In the genomic region with DNA sequence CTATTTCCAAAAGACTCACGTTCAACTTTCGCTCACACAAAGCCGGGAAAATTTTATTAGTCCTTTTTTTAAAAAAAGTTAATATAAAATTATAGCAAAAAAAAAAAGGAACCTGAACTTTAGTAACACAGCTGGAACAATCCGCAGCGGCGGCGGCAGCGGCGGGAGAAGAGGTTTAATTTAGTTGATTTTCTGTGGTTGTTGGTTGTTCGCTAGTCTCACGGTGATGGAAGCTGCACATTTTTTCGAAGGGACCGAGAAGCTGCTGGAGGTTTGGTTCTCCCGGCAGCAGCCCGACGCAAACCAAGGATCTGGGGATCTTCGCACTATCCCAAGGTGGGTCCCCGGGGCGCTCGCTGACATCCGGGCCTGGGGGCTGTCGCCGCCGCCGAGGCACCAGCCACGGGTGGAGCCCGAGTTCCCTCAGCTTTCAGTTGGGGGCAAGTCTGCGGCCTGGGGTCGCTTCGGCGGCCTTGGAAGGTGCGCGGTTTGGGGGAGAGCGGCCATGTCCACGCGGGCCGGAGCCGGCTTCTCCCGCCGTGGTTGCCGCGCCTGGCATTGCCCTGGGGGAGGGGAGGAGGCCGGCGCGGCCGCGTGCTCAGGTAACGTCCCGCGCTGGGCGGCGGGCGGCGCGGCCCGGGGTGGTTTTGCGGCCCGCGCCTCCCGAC, we compare ENCODE assay signal across 8 cellular contexts. TPM values are rescaled to one million over a fixed set of nuclear protein-coding genes. Genes with fewer than 3 reads are reported as not detected.
DNase-seq lines count a peak whose midpoint lies in the region; ATAC-seq and TF ChIP-seq lines count a peak whose summit lies in the region.

No MANE protein-coding gene starts in this region.

- peak overlapping the region; percentile 89 to 99 (median 98) for H3K27ac Mint-ChIP-seq in H9

- no peak overlapping the region for H2BK20ac ChIP-seq in H9 (ENCODE audit: low read depth, low read length, poor library complexity, severe bottlenecking)

- no peak overlapping the region for H2BK5ac ChIP-seq in H9 (ENCODE audit: insufficient read length, low read length)

- no peak overlapping the region for H3T11ph ChIP-seq in H9 (ENCODE audit: low read length)

- H3K79me1 ChIP-seq in H9 (ENCODE audit: insufficient read depth, low read depth, low read length, poor library complexity, severe bottlenecking) = no peaks in the 10 kb centered on the region

- H3K9me3 Mint-ChIP-seq in H9 = peaks cover 2 to 8% of the 10 kb centered on the region in 2 experiments; a peak in 4 of 5 replicates

- peaks cover 33 to 38% of the 10 kb centered on the region in 2 experiments for H3K4me1 Mint-ChIP-seq in H9

- no peak overlapping the region for H2AK5ac ChIP-seq in H9 (ENCODE audit: insufficient read length, low read length)

- peak overlapping the region; percentile 92 for H3K4me2 ChIP-seq in H9 (ENCODE audit: insufficient read depth, insufficient read length, low read length)

- H4K20me1 ChIP-seq in H9 (ENCODE audit: control insufficient read depth, insufficient read depth, insufficient read length) = no peaks in the 10 kb centered on the region

- H3K27ac ChIP-seq in H9 (ENCODE audit: insufficient read length, low read depth, low read length) = no peak overlapping the region
- H3K27ac ChIP-seq in cardiac muscle cell = peak overlapping the region; percentile 87
- H3K27ac ChIP-seq in rectal smooth muscle tissue (ENCODE audit: low read depth, low read length) = peak overlapping the region; percentile 92

- ATAC-seq in GM18861 (IDR thresholded peaks at IDR 0.05; ENCODE audit: unreplicated experiment) = no peak

- H3K36me3 Mint-ChIP-seq in H9 (ENCODE audit: insufficient read depth in 1 of 3, low read depth in 3 of 3) = peaks cover 0 to 15% (median 8%) of the 10 kb centered on the region in 3 experiments; a peak in 6 of 7 replicates

- H4K91ac ChIP-seq in H9 (ENCODE audit: insufficient read length, low read depth, low read length) = no peak overlapping the region

- WGBS in H9 (ENCODE audit: extremely low coverage, insufficient read length, low lambda C conversion rate) = no CpG with 5 or more reads among the region's 60 CpGs

- peak overlapping the region; percentile 94 for H3K14ac ChIP-seq in H9 (ENCODE audit: insufficient read depth, low read length)

- no peak overlapping the region for H2BK120ac ChIP-seq in H9 (ENCODE audit: low read depth, low read length, poor library complexity, severe bottlenecking)

- H4K8ac ChIP-seq in H9 (replicated peaks; ENCODE audit: insufficient read length, low read depth, low read length) = no peak overlapping the region

- H3K23ac ChIP-seq in H9 (ENCODE audit: insufficient read length, low read depth, low read length) = no peak overlapping the region

- H3K9me3 ChIP-seq in H9 (ENCODE audit: control insufficient read depth, low read depth, low read length) = no peaks in the 10 kb centered on the region
- H3K9me3 ChIP-seq in NT2/D1 (ENCODE audit: insufficient read depth, low read length) = no peaks in the 10 kb centered on the region
- H3K9me3 ChIP-seq in cardiac muscle cell (ENCODE audit: low read depth) = no peaks in the 10 kb centered on the region

- H3K79me2 ChIP-seq in H9 (ENCODE audit: insufficient read depth, low read length) = peaks cover 54% of the 10 kb centered on the region

- no peak for TF ChIP-seq CTCF in GM10266 (IDR thresholded peaks at IDR 0.05; ENCODE audit: control insufficient read depth, insufficient read depth, low read depth, missing control alignments)
- no peak for TF ChIP-seq CTCF in H9 (conservative IDR thresholded peaks at IDR 0.05)
- TF ChIP-seq CTCF in cardiac muscle cell (IDR thresholded peaks at IDR 0.05; ENCODE audit: low read depth, low read length) = no peak

- no peaks in the 10 kb centered on the region for H3K4me1 ChIP-seq in H9 (ENCODE audit: insufficient read depth, low read length)
- H3K4me1 ChIP-seq in NT2/D1 (ENCODE audit: insufficient read depth, insufficient read length) = no peaks in the 10 kb centered on the region
- H3K4me1 ChIP-seq in cardiac muscle cell (ENCODE audit: low read depth) = peaks cover 29% of the 10 kb centered on the region
- peaks cover 23% of the 10 kb centered on the region for H3K4me1 ChIP-seq in rectal smooth muscle tissue (ENCODE audit: control insufficient read depth, insufficient read depth, low read length)

- H3K18ac ChIP-seq in H9 (ENCODE audit: insufficient read length, low read depth, low read length) = peak overlapping the region; percentile 80

- no peak overlapping the region for H3K56ac ChIP-seq in H9 (ENCODE audit: insufficient read length, low read depth, low read length)

- no peak overlapping the region for H2AFZ ChIP-seq in H9 (ENCODE audit: low read length)

- peak overlapping the region; percentile 92 for H3K4me3 ChIP-seq in NT2/D1 (ENCODE audit: insufficient read length, low read depth)
- peak overlapping the region; percentile 79 for H3K4me3 ChIP-seq in cardiac muscle cell
- H3K4me3 ChIP-seq in rectal smooth muscle tissue (ENCODE audit: low read length) = peak overlapping the region; percentile 83

- H3K27me3 Mint-ChIP-seq in H9 (ENCODE audit: low read depth) = peaks cover 3% of the 10 kb centered on the region; the same call in 1 of the 2 replicates

- peak overlapping the region; percentile 97 to 98 for H3K4me3 Mint-ChIP-seq in H9

- H3K36me3 ChIP-seq in NT2/D1 (ENCODE audit: insufficient read depth, insufficient read length, low read length) (peaks cover 7% of the 10 kb centered on the region), cardiac muscle cell (no peaks in the 10 kb centered on the region), rectal smooth muscle tissue (ENCODE audit: control insufficient read depth, insufficient read depth, low read length) (no peaks in the 10 kb centered on the region)

- no peak overlapping the region; the same call in 1 of the 2 replicates for H3K4ac ChIP-seq in H9 (ENCODE audit: low read depth, low read length)

- no peak overlapping the region for H2BK15ac ChIP-seq in H9 (ENCODE audit: low read depth, low read length)

- H3K27me3 ChIP-seq in H9 (ENCODE audit: insufficient read depth, low read length) (no peaks in the 10 kb centered on the region), NT2/D1 (ENCODE audit: insufficient read depth, insufficient read length) (no peaks in the 10 kb centered on the region), cardiac muscle cell (no peaks in the 10 kb centered on the region), rectal smooth muscle tissue (ENCODE audit: control insufficient read depth, insufficient read depth, low read length) (no peaks in the 10 kb centered on the region)

- H4K5ac ChIP-seq in H9 (ENCODE audit: insufficient read length, low read depth, low read length) = no peak overlapping the region

- DNase-seq in GM10266 (ENCODE audit: extremely low spot score) (peak; percentile 32), H9 (no peak), NT2/D1 (ENCODE audit: low read depth, low spot score) (no peak), cardiac muscle cell (ENCODE audit: low read depth in 1 of 2, low spot score in 1 of 2) (peak in 1 of 2 donors; percentile 27), HPDE6-E6E7 (ENCODE audit: extremely low spot score) (no peak)
- peak; percentile 40 to 59 (median 49) for DNase-seq in activated naive CD4-positive, alpha-beta T cell (lab: John Stamatoyannopoulos, UW)

- H2BK12ac ChIP-seq in H9 (ENCODE audit: insufficient read length, low read depth, low read length) = no peak overlapping the region

- H3K23me2 ChIP-seq in H9 (ENCODE audit: insufficient read length, low read depth, low read length, poor library complexity, severe bottlenecking) = peaks cover 4% of the 10 kb centered on the region

- H3K9ac ChIP-seq in H9 (ENCODE audit: extremely low read depth, insufficient read length, low read length) = peak overlapping the region; percentile 98
- peak overlapping the region; percentile 97 for H3K9ac ChIP-seq in NT2/D1 (ENCODE audit: insufficient read length, low read depth)
- H3K9ac ChIP-seq in rectal smooth muscle tissue (ENCODE audit: low read length) = peak overlapping the region; percentile 84

RNA-seq across cellular contexts. Expression of a gene that starts 0.4 kb away (rescaled TPM):
- total RNA-seq in H9 (2021) = 162 and 166 TPM in 2 replicates
- 29.7 and 48.2 TPM in 2 replicates for total RNA-seq in cardiac muscle cell
- polyA plus RNA-seq in cardiac muscle cell = 45.1 and 47.0 TPM in 2 replicates

RNA-seq across cellular contexts. Expression of a gene that starts 59.7 kb away (rescaled TPM):
- 6.6 and 7.0 TPM in 2 replicates for total RNA-seq in H9 (2021)
- total RNA-seq in cardiac muscle cell = 7.5 and 11.1 TPM in 2 replicates
- 5.6 and 10.2 TPM in 2 replicates for polyA plus RNA-seq in cardiac muscle cell

Comparison
In these comparisons a context has a peak if more than half of its experiments do, and no peak if none do; other contexts are left out.
1. DNase-seq: peak in GM10266 (single experiment) and activated naive CD4-positive, alpha-beta T cell (4 of 4); none in H9 (single experiment), NT2/D1 (single experiment) and HPDE6-E6E7 (single experiment).
2. Peak in every context shown above with its lines, with median percentiles within 50 percentile points of each other: H3K9ac ChIP-seq and H3K4me3 ChIP-seq.